1 cellular context compared by ENCODE assay signal in genomic region chr1:118563969-118564951, GRCh38.
TF ChIP-seq lines count a peak whose summit lies in the region.

No MANE protein-coding gene starts in this region.

TF ChIP-seq in HEK293, 187 proteins besides CTCF, POLR2A, EP300 and RAD21 (continued from another document):
- TF ChIP-seq BCL6B (tag by site-specific recombination; IDR thresholded peaks at IDR 0.05) (peak; percentile 44; the same call in 1 of the 2 replicates), FEZF1 (tag by site-specific recombination; IDR thresholded peaks at IDR 0.05) (peak; percentile 26; the same call in 1 of the 2 replicates), ZNF843 (tag by site-specific recombination; IDR thresholded peaks at IDR 0.05) (no peak), ZNF335 (tag by site-specific recombination; conservative IDR thresholded peaks at IDR 0.05) (0 out of 2 replicates have a peak, but pooled peaks have one; percentile 27), ZNF366 (tag by site-specific recombination; conservative IDR thresholded peaks at IDR 0.05) (no peak), ZNF433 (tag by site-specific recombination; IDR thresholded peaks at IDR 0.05; ENCODE audit: low read depth) (no peak), SP7 (tag by site-specific recombination; IDR thresholded peaks at IDR 0.05) (no peak), ZNF324 (tag by site-specific recombination; IDR thresholded peaks at IDR 0.05) (no peak), GLIS1 (tag by site-specific recombination; IDR thresholded peaks at IDR 0.05) (0 out of 2 replicates have a peak, but pooled peaks have one; percentile 7), ZNF747 (tag by site-specific recombination; IDR thresholded peaks at IDR 0.05) (no peak)
